18 cellular contexts compared by ENCODE assay signal in genomic region chr13:79915386-79915785, GRCh38.
"Had no signal": no experiment of that assay in that cellular context is flagged by ENCODE, and none has a peak within 500 bp of the region (broad histone marks: within the 10 kb centered on the region; RNA-seq: fewer than 3 reads in every experiment).

No MANE protein-coding gene starts in this region.

- H3K9me3 ChIP-seq: tibial artery had no signal

- H3K4me3 Mint-ChIP-seq: activated CD4-positive, alpha-beta memory T cell treated with anti-CD3 and anti-CD28 coated beads for 36 hours; activated CD4-positive, alpha-beta T cell treated with anti-CD3 and anti-CD28 coated beads for 36 hours; activated CD8-positive, alpha-beta memory T cell treated with anti-CD3 and anti-CD28 coated beads, Interleukin-2, amount 10 ng/mL, durations not matched to agents 7 days and 5 days; activated naive CD8-positive, alpha-beta T cell; dendritic cell treated with granulocyte-macrophage colony-stimulating factor and Interleukin-4, amounts not matched to agents 40 ng/mL and 50 ng/mL, for 4 days; naive thymus-derived CD8-positive, alpha-beta T cell; T-helper 2 cell treated with Interferon-gamma antibody and Interleukin-4, amounts not matched to agents 5 μg/mL and 100 μg/mL, for 36 hours; WTC11 had no signal

- H3K27ac ChIP-seq: cardiac muscle cell, tibial artery had no signal

- H3K27ac Mint-ChIP-seq: activated CD4-positive, alpha-beta memory T cell treated with anti-CD3 and anti-CD28 coated beads for 36 hours; activated CD4-positive, alpha-beta T cell treated with anti-CD3 and anti-CD28 coated beads for 36 hours; activated CD8-positive, alpha-beta memory T cell treated with anti-CD3 and anti-CD28 coated beads, Interleukin-2, amount 10 ng/mL, durations not matched to agents 7 days and 5 days; activated naive CD8-positive, alpha-beta T cell; dendritic cell treated with granulocyte-macrophage colony-stimulating factor and Interleukin-4, amounts not matched to agents 40 ng/mL and 50 ng/mL, for 4 days; naive thymus-derived CD8-positive, alpha-beta T cell; T-helper 2 cell treated with Interferon-gamma antibody and Interleukin-4, amounts not matched to agents 5 μg/mL and 100 μg/mL, for 36 hours; WTC11 had no signal

- H3K4me3 ChIP-seq: cardiac muscle cell, tibial artery had no signal

- H3K36me3 ChIP-seq: cardiac muscle cell, tibial artery had no signal

- H3K36me3 Mint-ChIP-seq: activated CD4-positive, alpha-beta memory T cell treated with anti-CD3 and anti-CD28 coated beads for 36 hours; activated CD8-positive, alpha-beta memory T cell treated with anti-CD3 and anti-CD28 coated beads, Interleukin-2, amount 10 ng/mL, durations not matched to agents 7 days and 5 days; activated naive CD8-positive, alpha-beta T cell; naive thymus-derived CD8-positive, alpha-beta T cell; WTC11 had no signal

- H3K4me1 ChIP-seq: tibial artery had no signal

- H3K4me1 Mint-ChIP-seq: activated CD4-positive, alpha-beta T cell treated with anti-CD3 and anti-CD28 coated beads for 36 hours; activated CD8-positive, alpha-beta memory T cell treated with anti-CD3 and anti-CD28 coated beads, Interleukin-2, amount 10 ng/mL, durations not matched to agents 7 days and 5 days; naive thymus-derived CD8-positive, alpha-beta T cell had no signal

- H3K27me3 ChIP-seq: cardiac muscle cell, tibial artery had no signal

- ATAC-seq: activated CD4-positive, alpha-beta T cell treated with anti-CD3 and anti-CD28 coated beads for 36 hours; activated CD8-positive, alpha-beta memory T cell treated with anti-CD3 and anti-CD28 coated beads, Interleukin-2, amount 10 ng/mL, durations not matched to agents 7 days and 5 days; esophagus mucosa; naive thymus-derived CD8-positive, alpha-beta T cell; stimulated activated naive CD8-positive, alpha-beta T cell treated with anti-CD3 and anti-CD28 coated beads, Interleukin-15, Interleukin-2, amounts not matched to agents 100 U/mL and 50 U/mL, for 24 hours; WTC11 had no signal

- DNase-seq: activated CD4-positive, alpha-beta memory T cell treated with anti-CD3 and anti-CD28 coated beads for 36 hours; activated CD4-positive, alpha-beta T cell treated with anti-CD3 and anti-CD28 coated beads for 36 hours; activated CD8-positive, alpha-beta memory T cell treated with anti-CD3 and anti-CD28 coated beads, Interleukin-2, amount 10 ng/mL, durations not matched to agents 7 days and 5 days; amniotic stem cell; effector CD8-positive, alpha-beta T cell; mesendoderm; naive thymus-derived CD8-positive, alpha-beta T cell; nucleus accumbens; posterior cingulate gyrus; stimulated activated naive CD8-positive, alpha-beta T cell treated with anti-CD3 and anti-CD28 coated beads, Interleukin-15, Interleukin-2, amounts not matched to agents 100 U/mL and 50 U/mL, for 24 hours; substantia nigra; tibial artery had no signal

- H3K27me3 Mint-ChIP-seq: activated CD4-positive, alpha-beta memory T cell treated with anti-CD3 and anti-CD28 coated beads for 36 hours; activated CD4-positive, alpha-beta T cell treated with anti-CD3 and anti-CD28 coated beads for 36 hours; activated CD8-positive, alpha-beta memory T cell treated with anti-CD3 and anti-CD28 coated beads, Interleukin-2, amount 10 ng/mL, durations not matched to agents 7 days and 5 days; activated naive CD8-positive, alpha-beta T cell; dendritic cell treated with granulocyte-macrophage colony-stimulating factor and Interleukin-4, amounts not matched to agents 40 ng/mL and 50 ng/mL, for 4 days; naive thymus-derived CD8-positive, alpha-beta T cell had no signal

- H3K9me3 Mint-ChIP-seq: activated CD4-positive, alpha-beta memory T cell treated with anti-CD3 and anti-CD28 coated beads for 36 hours; dendritic cell treated with granulocyte-macrophage colony-stimulating factor and Interleukin-4, amounts not matched to agents 40 ng/mL and 50 ng/mL, for 4 days; T-helper 2 cell treated with Interferon-gamma antibody and Interleukin-4, amounts not matched to agents 5 μg/mL and 100 μg/mL, for 36 hours; WTC11 had no signal
